15 cellular contexts compared by ENCODE assay signal in genomic region chr20:20366551-20366895, GRCh38. TPM values are rescaled to one million over a fixed set of nuclear protein-coding genes. Genes with fewer than 3 reads are reported as not detected.
DNase-seq lines count a peak whose midpoint lies in the region; ATAC-seq and TF ChIP-seq lines count a peak whose summit lies in the region.
"Had no signal": no experiment of that assay in that cellular context is flagged by ENCODE, and none has a peak within 500 bp of the region (broad histone marks: within the 10 kb centered on the region; RNA-seq: fewer than 3 reads in every experiment).

No MANE protein-coding gene starts in this region.

- POLR2A ChIA-PET in naive thymus-derived CD4-positive, alpha-beta T cell (lab: Charles Lee), result no interaction called here

- no peak overlapping the region for H2BK15ac ChIP-seq in H9 (ENCODE audit: low read depth, low read length)

- H3K27me3 Mint-ChIP-seq in H9 (ENCODE audit: low read depth), result peaks cover 86% of the 10 kb centered on the region
- peaks cover 51 to 73% (median 66%) of the 10 kb centered on the region in 5 donors for H3K27me3 Mint-ChIP-seq in naive thymus-derived CD4-positive, alpha-beta T cell

- no peak overlapping the region for H2BK12ac ChIP-seq in H9 (ENCODE audit: insufficient read length, low read depth, low read length)

- peak; percentile 57 for DNase-seq in NCI-H1436 (lab: John Stamatoyannopoulos, UW)
- DNase-seq in NCI-H1436 treated with DMSO at 0.1 percent for 48 hours (lab: John Stamatoyannopoulos, UW), result no peak
- DNase-seq in H9, result no peak
- DNase-seq in WERI-Rb-1, result peak; percentile 81
- DNase-seq in amniotic stem cell (lab: John Stamatoyannopoulos, UW), result no peak
- no peak for DNase-seq in GM19238 (ENCODE audit: insufficient read length, low spot score)
- no peak for DNase-seq in naive thymus-derived CD4-positive, alpha-beta T cell
- DNase-seq: activated CD8-positive, alpha-beta memory T cell treated with anti-CD3 and anti-CD28 coated beads, Interleukin-2, amount 10 ng/mL, durations not matched to agents 7 days and 5 days; cerebellar nuclear complex had no signal

- no peaks in the 10 kb centered on the region for H3K79me2 ChIP-seq in H9 (ENCODE audit: insufficient read depth, low read length)

- H3K9me3 ChIP-seq in H9 (ENCODE audit: control insufficient read depth, low read depth, low read length), result no peaks in the 10 kb centered on the region
- H3K9me3 ChIP-seq in WERI-Rb-1 (ENCODE audit: severe bottlenecking), result peaks cover 7% of the 10 kb centered on the region
- H3K9me3 ChIP-seq in naive thymus-derived CD4-positive, alpha-beta T cell (ENCODE audit: control insufficient read depth in 2 of 3, low read length in 3 of 3), result no peaks in the 10 kb centered on the region
- H3K9me3 ChIP-seq: right atrium auricular region had no signal

- H3K27ac Mint-ChIP-seq in H9, result no peak overlapping the region
- H3K27ac Mint-ChIP-seq in naive thymus-derived CD4-positive, alpha-beta T cell, result peak overlapping the region in 1 of 9 donors; percentile 80
- H3K27ac Mint-ChIP-seq: activated CD8-positive, alpha-beta memory T cell treated with anti-CD3 and anti-CD28 coated beads, Interleukin-2, amount 10 ng/mL, durations not matched to agents 7 days and 5 days had no signal

- H3K27ac ChIP-seq in H9 (ENCODE audit: insufficient read length, low read depth, low read length), result no peak overlapping the region
- peak overlapping the region; percentile 100 for H3K27ac ChIP-seq in WERI-Rb-1
- peak overlapping the region; percentile 18 for H3K27ac ChIP-seq in layer of hippocampus (ENCODE audit: low read depth, low read length)
- no peak overlapping the region for H3K27ac ChIP-seq in naive thymus-derived CD4-positive, alpha-beta T cell (ENCODE audit: low read depth, low read length)
- H3K27ac ChIP-seq: right atrium auricular region had no signal

- H3K27me3 ChIP-seq in H9 (ENCODE audit: insufficient read depth, low read length) (peaks cover 43% of the 10 kb centered on the region), WERI-Rb-1 (ENCODE audit: insufficient read depth, low read depth, severe bottlenecking) (no peaks in the 10 kb centered on the region), layer of hippocampus (ENCODE audit: control insufficient read depth, insufficient read depth, low read length) (peaks cover 11% of the 10 kb centered on the region)
- peaks cover 0 to under 1% of the 10 kb centered on the region in 2 donors for H3K27me3 ChIP-seq in naive thymus-derived CD4-positive, alpha-beta T cell (ENCODE audit: control insufficient read depth in 2 of 2, insufficient read depth in 2 of 2, low read length in 2 of 2)

- H2AK5ac ChIP-seq in H9 (ENCODE audit: insufficient read length, low read length), result no peak overlapping the region

- H4K91ac ChIP-seq in H9 (ENCODE audit: insufficient read length, low read depth, low read length), result no peak overlapping the region

- H2BK5ac ChIP-seq in H9 (ENCODE audit: insufficient read length, low read length), result no peak overlapping the region

- no peak overlapping the region for H3T11ph ChIP-seq in H9 (ENCODE audit: low read length)

- no peak overlapping the region for H4K8ac ChIP-seq in H9 (replicated peaks; ENCODE audit: insufficient read length, low read depth, low read length)

- peak overlapping the region; percentile 42 for H3K4me2 ChIP-seq in H9 (ENCODE audit: insufficient read depth, insufficient read length, low read length)

- no peak overlapping the region for H2AFZ ChIP-seq in H9 (ENCODE audit: low read length)

- no CpG with 5 or more reads among the region's 19 CpGs for WGBS in H9 (ENCODE audit: extremely low coverage, insufficient read length, low lambda C conversion rate)

- H4K5ac ChIP-seq in H9 (ENCODE audit: insufficient read length, low read depth, low read length), result no peak overlapping the region

- no peaks in the 10 kb centered on the region for H3K79me1 ChIP-seq in H9 (ENCODE audit: insufficient read depth, low read depth, low read length, poor library complexity, severe bottlenecking)

- H3K4me1 Mint-ChIP-seq in H9, result peaks cover 46 to 58% of the 10 kb centered on the region in 2 experiments
- peaks cover 8 to 28% (median 18%) of the 10 kb centered on the region in 7 donors for H3K4me1 Mint-ChIP-seq in naive thymus-derived CD4-positive, alpha-beta T cell

- no peak overlapping the region for H2BK120ac ChIP-seq in H9 (ENCODE audit: low read depth, low read length, poor library complexity, severe bottlenecking)

- no peak overlapping the region for H3K4ac ChIP-seq in H9 (ENCODE audit: low read depth, low read length)

- peak overlapping the region; percentile 30 to 85; a peak in 4 of 5 replicates for H3K4me3 Mint-ChIP-seq in H9
- peak overlapping the region in 5 of 10 donors; percentile 16 to 68 (median 54) for H3K4me3 Mint-ChIP-seq in naive thymus-derived CD4-positive, alpha-beta T cell
- H3K4me3 Mint-ChIP-seq: activated CD8-positive, alpha-beta memory T cell treated with anti-CD3 and anti-CD28 coated beads, Interleukin-2, amount 10 ng/mL, durations not matched to agents 7 days and 5 days had no signal

- H3K9me3 Mint-ChIP-seq in H9, result peaks cover 0 to 2% of the 10 kb centered on the region in 2 experiments; a peak in 3 of 5 replicates
- no peaks in the 10 kb centered on the region for H3K9me3 Mint-ChIP-seq in naive thymus-derived CD4-positive, alpha-beta T cell

- H3K14ac ChIP-seq in H9 (ENCODE audit: insufficient read depth, low read length), result no peak overlapping the region; the same call in 1 of the 2 replicates

- no peak overlapping the region for H3K23ac ChIP-seq in H9 (ENCODE audit: insufficient read length, low read depth, low read length)

- H3K56ac ChIP-seq in H9 (ENCODE audit: insufficient read length, low read depth, low read length), result no peak overlapping the region

- no peaks in the 10 kb centered on the region for H4K20me1 ChIP-seq in H9 (ENCODE audit: control insufficient read depth, insufficient read depth, insufficient read length)

- peak overlapping the region; percentile 47 for H3K18ac ChIP-seq in H9 (ENCODE audit: insufficient read length, low read depth, low read length)

- no peaks in the 10 kb centered on the region for H3K36me3 Mint-ChIP-seq in H9 (ENCODE audit: insufficient read depth in 1 of 3, low read depth in 3 of 3)
- peaks cover 0 to 5% (median 0%) of the 10 kb centered on the region in 5 donors for H3K36me3 Mint-ChIP-seq in naive thymus-derived CD4-positive, alpha-beta T cell
- H3K36me3 Mint-ChIP-seq: activated CD8-positive, alpha-beta memory T cell treated with anti-CD3 and anti-CD28 coated beads, Interleukin-2, amount 10 ng/mL, durations not matched to agents 7 days and 5 days had no signal

- TF ChIP-seq CTCF in H9 (conservative IDR thresholded peaks at IDR 0.05) (no peak), WERI-Rb-1 (IDR thresholded peaks at IDR 0.05; ENCODE audit: low read depth, low read length) (no peak)

- H3K4me3 ChIP-seq in WERI-Rb-1 (ENCODE audit: low read depth, low read length), result peak overlapping the region; percentile 67
- H3K4me3 ChIP-seq in naive thymus-derived CD4-positive, alpha-beta T cell (ENCODE audit: low read length), result no peak overlapping the region

- H3K4me1 ChIP-seq in H9 (ENCODE audit: insufficient read depth, low read length), result peaks cover 5% of the 10 kb centered on the region; the same call in 1 of the 2 replicates
- no peaks in the 10 kb centered on the region for H3K4me1 ChIP-seq in naive thymus-derived CD4-positive, alpha-beta T cell (ENCODE audit: control insufficient read depth in 2 of 2, insufficient read depth in 2 of 2, low read length in 2 of 2)

- intact Hi-C loops in naive thymus-derived CD4-positive, alpha-beta T cell (cut with micrococcal nuclease), result loop anchor here in 1 of 2 donors (5.0 to 10.0 kb wide), 3 partner anchors 1141 to 1338 kb away; partner anchors contain the start of gene PAX1

- H3K9ac ChIP-seq in H9 (ENCODE audit: extremely low read depth, insufficient read length, low read length), result no peak overlapping the region

- CTCF ChIA-PET in naive thymus-derived CD4-positive, alpha-beta T cell (lab: Charles Lee), result no interaction called here

- peaks cover 41% of the 10 kb centered on the region for H3K23me2 ChIP-seq in H9 (ENCODE audit: insufficient read length, low read depth, low read length, poor library complexity, severe bottlenecking)

- peaks cover 27% of the 10 kb centered on the region for H3K36me3 ChIP-seq in WERI-Rb-1
- no peaks in the 10 kb centered on the region for H3K36me3 ChIP-seq in naive thymus-derived CD4-positive, alpha-beta T cell (ENCODE audit: control insufficient read depth in 2 of 3, insufficient read depth in 3 of 3, low read length in 3 of 3)
- H3K36me3 ChIP-seq: right atrium auricular region had no signal

- no peak overlapping the region for H2BK20ac ChIP-seq in H9 (ENCODE audit: low read depth, low read length, poor library complexity, severe bottlenecking)

- ATAC-seq in naive thymus-derived CD4-positive, alpha-beta T cell, result no peak
- ATAC-seq: activated CD8-positive, alpha-beta memory T cell treated with anti-CD3 and anti-CD28 coated beads, Interleukin-2, amount 10 ng/mL, durations not matched to agents 7 days and 5 days had no signal

RNA-seq across cellular contexts. Expression of gene INSM1, which starts 1.4 kb away (rescaled TPM):
- total RNA-seq in H9 (2021), result 0.81 and 0.83 TPM in 2 replicates
- under 1 TPM in 2 of 5 experiments, not detected in 3; 0.12 to 0.53 TPM for total RNA-seq in naive thymus-derived CD4-positive, alpha-beta T cell
- polyA plus RNA-seq in naive thymus-derived CD4-positive, alpha-beta T cell, result not detected
- total RNA-seq: A673, fibroblast of villous mesenchyme, lung microvascular endothelial cell, right atrium auricular region, urinary bladder had no signal

Comparison
In these comparisons a context has a peak if more than half of its experiments do, and no peak if none do; other contexts are left out.
1. DNase-seq: peak in NCI-H1436 (single experiment) and WERI-Rb-1 (single experiment); none in NCI-H1436 treated with DMSO at 0.1 percent for 48 hours (single experiment), H9 (single experiment), amniotic stem cell (single experiment), GM19238 (single experiment) and naive thymus-derived CD4-positive, alpha-beta T cell (0 of 9).
2. H3K27ac ChIP-seq: peak in WERI-Rb-1 (single experiment) and layer of hippocampus (single experiment); none in H9 (single experiment) and naive thymus-derived CD4-positive, alpha-beta T cell (single experiment).